Comparison of ENCODE assay signal across 16 cellular contexts in genomic region chr1:228176024-228176395, GRCh38. TPM values are rescaled to one million over a fixed set of nuclear protein-coding genes. Genes with fewer than 3 reads are reported as not detected.
DNase-seq lines count a peak whose midpoint lies in the region; ATAC-seq and TF ChIP-seq lines count a peak whose summit lies in the region.
"Had no signal": no experiment of that assay in that cellular context is flagged by ENCODE, and none has a peak within 500 bp of the region (broad histone marks: within the 10 kb centered on the region; RNA-seq: fewer than 3 reads in every experiment).

No MANE protein-coding gene starts in this region.

- H3K4me1 ChIP-seq in BLaER1 (peaks cover 57% of the 10 kb centered on the region), left lung (peaks cover 0 to 32% of the 10 kb centered on the region in 2 donors), rectal smooth muscle tissue (ENCODE audit: control insufficient read depth, insufficient read depth, low read length) (peaks cover 5% of the 10 kb centered on the region), adrenal gland (replicated peaks in 1 of 2) (no peaks in the 10 kb centered on the region), colonic mucosa (no peaks in the 10 kb centered on the region)
- peaks cover 51 to 74% (median 58%) of the 10 kb centered on the region in 10 experiments for H3K4me1 ChIP-seq in BLaER1 treated with 17β-estradiol and CSF1 and Interleukin-3, amounts not matched to agents 10 nM and 100 nM
- H3K4me1 ChIP-seq: SJSA1 had no signal

- H3K27ac ChIP-seq in BLaER1 (peak overlapping the region; percentile 69), left lung (peak overlapping the region; percentile 39 to 48), rectal smooth muscle tissue (ENCODE audit: low read depth, low read length) (peak overlapping the region; percentile 60), adrenal gland (no peak overlapping the region), colonic mucosa (no peak overlapping the region)
- peak overlapping the region in 4 of 11 experiments; percentile 29 to 62 (median 42); a peak in 5 of 22 replicates for H3K27ac ChIP-seq in BLaER1 treated with 17β-estradiol and CSF1 and Interleukin-3, amounts not matched to agents 10 nM and 100 nM
- H3K27ac ChIP-seq: KMS-11, PC-9, SJSA1 had no signal

- no peak for ATAC-seq in left lung

- TF ChIP-seq POLR2A in adrenal gland (IDR thresholded peaks at IDR 0.05): no peak

- intact Hi-C loops in left lung (cut with DNase I) (no loop called here), adrenal gland (cut with DNase I) (no loop called here), colonic mucosa (cut with DNase I) (no loop called here)

- no peak for TF ChIP-seq CTCF in left lung (IDR thresholded peaks at IDR 0.05)
- no peak for TF ChIP-seq CTCF in adrenal gland (IDR thresholded peaks at IDR 0.05)
- TF ChIP-seq CTCF in colonic mucosa (IDR thresholded peaks at IDR 0.05): no peak

- DNase-seq in left lung (no peak), adrenal gland (no peak), NCI-H1694 (lab: John Stamatoyannopoulos, UW) (no peak), colonic mucosa (no peak)
- DNase-seq: AML-193, DMS79 treated with DMSO at 0.1 percent for 48 hours, NCI-H1417, NCI-H1930, NCI-H345, NCI-H524 treated with DMSO at 0.1 percent for 48 hours, PC-9 had no signal

- peaks cover 57% of the 10 kb centered on the region for H4K20me1 ChIP-seq in BLaER1
- peaks cover 0 to 91% (median 57%) of the 10 kb centered on the region in 11 experiments; a peak in 16 of 22 replicates for H4K20me1 ChIP-seq in BLaER1 treated with 17β-estradiol and CSF1 and Interleukin-3, amounts not matched to agents 10 nM and 100 nM

- H3K36me3 ChIP-seq in BLaER1 (peaks cover 10% of the 10 kb centered on the region; the same call in 1 of the 2 replicates), left lung (peaks cover 0 to 6% of the 10 kb centered on the region in 2 donors), rectal smooth muscle tissue (ENCODE audit: control insufficient read depth, insufficient read depth, low read length) (peaks cover 2% of the 10 kb centered on the region), adrenal gland (replicated peaks in 1 of 2) (peaks cover 0 to 4% of the 10 kb centered on the region in 2 donors), colonic mucosa (no peaks in the 10 kb centered on the region)
- H3K36me3 ChIP-seq in BLaER1 treated with 17β-estradiol and CSF1 and Interleukin-3, amounts not matched to agents 10 nM and 100 nM: peaks cover 0 to 14% (median 10%) of the 10 kb centered on the region in 11 experiments; a peak in 11 of 22 replicates

- H3K9me3 ChIP-seq in BLaER1: no peaks in the 10 kb centered on the region
- peaks cover 0 to 6% (median 0%) of the 10 kb centered on the region in 11 experiments; a peak in 2 of 22 replicates for H3K9me3 ChIP-seq in BLaER1 treated with 17β-estradiol and CSF1 and Interleukin-3, amounts not matched to agents 10 nM and 100 nM (replicated peaks in 1 of 11)
- peaks cover 0 to 2% of the 10 kb centered on the region in 2 donors for H3K9me3 ChIP-seq in left lung
- no peaks in the 10 kb centered on the region for H3K9me3 ChIP-seq in adrenal gland (replicated peaks in 1 of 3)
- H3K9me3 ChIP-seq in colonic mucosa: no peaks in the 10 kb centered on the region

- 96 to 100% (median 98%) methylated on average over 4 of the region's 4 CpGs for WGBS in adrenal gland, 4 donors

- no peaks in the 10 kb centered on the region for H3K27me3 ChIP-seq in BLaER1
- H3K27me3 ChIP-seq in BLaER1 treated with 17β-estradiol and CSF1 and Interleukin-3, amounts not matched to agents 10 nM and 100 nM: no peaks in the 10 kb centered on the region
- H3K27me3 ChIP-seq in left lung: no peaks in the 10 kb centered on the region
- H3K27me3 ChIP-seq in rectal smooth muscle tissue (ENCODE audit: control insufficient read depth, insufficient read depth, low read length): no peaks in the 10 kb centered on the region
- H3K27me3 ChIP-seq in adrenal gland: no peaks in the 10 kb centered on the region
- no peaks in the 10 kb centered on the region for H3K27me3 ChIP-seq in colonic mucosa
- H3K27me3 ChIP-seq: SJSA1 had no signal

- H3K4me3 ChIP-seq in BLaER1 (peak overlapping the region; percentile 23; the same call in 1 of the 2 replicates), left lung (peak overlapping the region in 1 of 2 donors; percentile 22), rectal smooth muscle tissue (ENCODE audit: low read length) (no peak overlapping the region), adrenal gland (no peak overlapping the region), colonic mucosa (no peak overlapping the region)
- no peak overlapping the region for H3K4me3 ChIP-seq in BLaER1 treated with 17β-estradiol and CSF1 and Interleukin-3, amounts not matched to agents 10 nM and 100 nM
- H3K4me3 ChIP-seq: PC-9, SJSA1 had no signal

- peak overlapping the region; percentile 93 for H3K4me2 ChIP-seq in BLaER1
- peak overlapping the region; percentile 61 to 95 (median 80) for H3K4me2 ChIP-seq in BLaER1 treated with 17β-estradiol and CSF1 and Interleukin-3, amounts not matched to agents 10 nM and 100 nM
- H3K4me2 ChIP-seq: KMS-11, PC-9 had no signal

- H3K9ac ChIP-seq in BLaER1: peak overlapping the region; percentile 36; the same call in 1 of the 2 replicates
- peak overlapping the region in 9 of 11 experiments; percentile 2 to 65 (median 46); a peak in 15 of 22 replicates for H3K9ac ChIP-seq in BLaER1 treated with 17β-estradiol and CSF1 and Interleukin-3, amounts not matched to agents 10 nM and 100 nM
- no peak overlapping the region for H3K9ac ChIP-seq in rectal smooth muscle tissue (ENCODE audit: low read length)
- H3K9ac ChIP-seq in colonic mucosa (ENCODE audit: low read depth in 2 of 2, low read length in 2 of 2): no peak overlapping the region
- H3K9ac ChIP-seq: KMS-11 had no signal

RNA-seq across cellular contexts. Expression of gene IBA57, which starts 10.4 kb away (rescaled TPM):
- total RNA-seq in left lung: 10 to 100 TPM; 13.2 to 13.5 TPM
- total RNA-seq in adrenal gland: 10 to 100 TPM; 10.7 to 40.6 (median 17.8) TPM
- polyA plus RNA-seq in adrenal gland: 1 to 10 TPM; 1.4 to 3.8 (median 2.9) TPM
- total RNA-seq in colonic mucosa: 10 to 100 TPM; 11.0 to 16.9 TPM

RNA-seq across cellular contexts. Expression of gene GJC2, which starts 26.3 kb away (rescaled TPM):
- total RNA-seq in left lung (1 to 10 TPM; 2.3 to 4.9 TPM), adrenal gland (1 to 10 TPM in 7 of 8 donors, under 1 TPM in 1; 0.87 to 4.1 (median 1.3) TPM), colonic mucosa (1 to 10 TPM in 1 of 2 donors, under 1 TPM in 1; 0.69 to 1.2 TPM)
- polyA plus RNA-seq in adrenal gland: 1 to 10 TPM in 2 of 3 donors, under 1 TPM in 1; 0.05 to 2.1 (median 1.8) TPM

RNA-seq across cellular contexts. Expression of gene OBSCN, which starts 31.8 kb away (rescaled TPM):
- 10 to 100 TPM; 20.3 to 21.2 TPM for total RNA-seq in left lung
- total RNA-seq in adrenal gland: 10 to 100 TPM in 1 of 8 donors, 1 to 10 TPM in 7; 2.5 to 10.2 (median 6.7) TPM
- polyA plus RNA-seq in adrenal gland: 10 to 100 TPM in 1 of 3 donors, 1 to 10 TPM in 1, under 1 TPM in 1; 0.90 to 18.0 (median 6.3) TPM
- 1 to 10 TPM; 3.6 to 7.9 TPM for total RNA-seq in colonic mucosa

RNA-seq across cellular contexts. Expression of gene GUK1, which starts 35.9 kb away (rescaled TPM):
- total RNA-seq in left lung (100 to 1,000 TPM; 217 to 221 TPM), adrenal gland (100 to 1,000 TPM; 162 to 427 (median 236) TPM), colonic mucosa (100 to 1,000 TPM; 178 to 221 TPM)
- polyA plus RNA-seq in adrenal gland: 100 to 1,000 TPM in 2 of 3 donors, 10 to 100 TPM in 1; 42.3 to 414 (median 388) TPM

Comparison
In these comparisons a context has a peak if more than half of its experiments do, and no peak if none do; other contexts are left out.
1. H3K27ac ChIP-seq: peak in BLaER1 (single experiment), left lung (2 of 2) and rectal smooth muscle tissue (single experiment); none in adrenal gland (0 of 5) and colonic mucosa (single experiment).
2. H3K9ac ChIP-seq: peak in BLaER1 (single experiment) and BLaER1 treated with 17β-estradiol and CSF1 and Interleukin-3, amounts not matched to agents 10 nM and 100 nM (9 of 11); none in rectal smooth muscle tissue (single experiment) and colonic mucosa (0 of 2).